28 cellular contexts compared by ENCODE assay signal in genomic region chr1:205947024-205947423, GRCh38. TPM values are rescaled to one million over a fixed set of nuclear protein-coding genes. Genes with fewer than 3 reads are reported as not detected.
A peak's percentile ranks its signal among the peaks of the same experiment; 100 is the strongest.
DNase-seq lines count a peak whose midpoint lies in the region; ATAC-seq, FAIRE-seq and TF ChIP-seq lines count a peak whose summit lies in the region.
"Had no signal": no experiment of that assay in that cellular context is flagged by ENCODE, and none has a peak within 500 bp of the region (broad histone marks: within the 10 kb centered on the region; RNA-seq: fewer than 3 reads in every experiment).

No MANE protein-coding gene starts in this region.

- H3K4me1 Mint-ChIP-seq in CD14-positive monocyte, result peaks cover 37% of the 10 kb centered on the region
- H3K4me1 Mint-ChIP-seq: activated CD4-positive, alpha-beta memory T cell treated with anti-CD3 and anti-CD28 coated beads, Interleukin-2, amount 10 ng/mL, durations not matched to agents 7 days and 5 days had no signal

- ATAC-seq in foreskin keratinocyte, result peak; percentile 27
- ATAC-seq: activated CD4-positive, CD25-positive, alpha-beta regulatory T cell treated with anti-CD3 and anti-CD28 coated beads, Interleukin-2, amount 50 U/mL, for 24 hours; gastroesophageal sphincter had no signal

- H3K9ac ChIP-seq in smooth muscle cell (ENCODE audit: low read depth), result no peak overlapping the region
- H3K9ac ChIP-seq: BLaER1 treated with 17β-estradiol and CSF1 and Interleukin-3, amounts not matched to agents 10 nM and 100 nM had no signal

- 21 to 75% (median 33%) methylated on average over 4 of the region's 4 CpGs for WGBS in small intestine, 3 donors
- 79% methylated on average over 4 of the region's 4 CpGs for WGBS in smooth muscle cell (ENCODE audit: low lambda C conversion rate)

- DNase-seq in HTR-8/SVneo (ENCODE audit: insufficient read length, low spot score), result no peak
- DNase-seq in RPMI8226, result peak; percentile 93
- DNase-seq in foreskin keratinocyte, result peak in 1 of 2 donors; percentile 52
- DNase-seq in small intestine, result peak; percentile 7
- DNase-seq in smooth muscle cell (lab: John Stamatoyannopoulos, UW; ENCODE audit: unreplicated experiment), result no peak
- DNase-seq in CD14-positive monocyte (ENCODE audit: low spot score), result no peak
- no peak for DNase-seq in foreskin melanocyte
- DNase-seq: activated CD4-positive, alpha-beta memory T cell treated with anti-CD3 and anti-CD28 coated beads, Interleukin-2, amount 10 ng/mL, durations not matched to agents 7 days and 5 days; activated effector memory CD4-positive, alpha-beta T cell treated with Interleukin-2 at 50 U/mL for 16 hours; HCEC 1CT; hippocampal formation; NCI-H1105; NCI-H1930; NCI-H2227 treated with DMSO at 0.1 percent for 48 hours; NCI-H748 treated with DMSO at 0.1 percent for 48 hours; SHP77; stimulated activated CD4-positive, alpha-beta T cell treated with anti-CD3 and anti-CD28 coated beads, Interleukin-2, amount 100 ng/mL, for 24 hours had no signal

- H4K20me1 ChIP-seq in smooth muscle cell (ENCODE audit: low read depth), result no peaks in the 10 kb centered on the region
- H4K20me1 ChIP-seq: BLaER1 treated with 17β-estradiol and CSF1 and Interleukin-3, amounts not matched to agents 10 nM and 100 nM had no signal

- no peak overlapping the region for H2AFZ ChIP-seq in smooth muscle cell (ENCODE audit: low read depth)

- H3K27me3 Mint-ChIP-seq in CD14-positive monocyte (ENCODE audit: low read depth in 3 of 3), result peaks cover 7 to 21% (median 11%) of the 10 kb centered on the region in 3 donors

- H3K36me3 ChIP-seq in small intestine (ENCODE audit: control insufficient read depth in 2 of 2, insufficient read depth in 2 of 2, low read length in 2 of 2) (no peaks in the 10 kb centered on the region), smooth muscle cell (ENCODE audit: low read depth) (no peaks in the 10 kb centered on the region)
- H3K36me3 ChIP-seq: BLaER1 treated with 17β-estradiol and CSF1 and Interleukin-3, amounts not matched to agents 10 nM and 100 nM; esophagus muscularis mucosa; gastroesophageal sphincter had no signal

- H3K4me1 ChIP-seq in foreskin keratinocyte (peaks cover 7% of the 10 kb centered on the region), small intestine (ENCODE audit: control insufficient read depth in 2 of 2, insufficient read depth in 1 of 2, low read depth in 1 of 2, low read length in 1 of 2) (no peaks in the 10 kb centered on the region), smooth muscle cell (ENCODE audit: low read depth) (peaks cover 9% of the 10 kb centered on the region)
- H3K4me1 ChIP-seq: esophagus muscularis mucosa, gastroesophageal sphincter had no signal

- TF ChIP-seq CTCF in foreskin keratinocyte (conservative IDR thresholded peaks at IDR 0.05), result no peak
- TF ChIP-seq CTCF in smooth muscle cell (IDR thresholded peaks at IDR 0.05; ENCODE audit: borderline replicate concordance, insufficient read depth, poor library complexity, severe bottlenecking), result no peak
- TF ChIP-seq CTCF in CD14-positive monocyte (IDR thresholded peaks at IDR 0.05), result no peak

- H3K27ac ChIP-seq in foreskin keratinocyte (no peak overlapping the region), small intestine (ENCODE audit: low read depth in 1 of 2, low read length in 1 of 2) (no peak overlapping the region), smooth muscle cell (ENCODE audit: low read depth) (no peak overlapping the region)
- H3K27ac ChIP-seq: BLaER1 treated with 17β-estradiol and CSF1 and Interleukin-3, amounts not matched to agents 10 nM and 100 nM; esophagus muscularis mucosa; gastroesophageal sphincter; skin epidermis had no signal

- no peak overlapping the region for H3K4me3 ChIP-seq in small intestine (ENCODE audit: low read depth in 1 of 2, low read length in 2 of 2)
- no peak overlapping the region for H3K4me3 ChIP-seq in smooth muscle cell
- H3K4me3 ChIP-seq: BLaER1 treated with 17β-estradiol and CSF1 and Interleukin-3, amounts not matched to agents 10 nM and 100 nM; esophagus muscularis mucosa; gastroesophageal sphincter; skin epidermis had no signal

- no peak overlapping the region for H3K4me3 Mint-ChIP-seq in CD14-positive monocyte
- H3K4me3 Mint-ChIP-seq: activated CD4-positive, alpha-beta memory T cell treated with anti-CD3 and anti-CD28 coated beads, Interleukin-2, amount 10 ng/mL, durations not matched to agents 7 days and 5 days had no signal

- H3K4me2 ChIP-seq in smooth muscle cell, result no peak overlapping the region

- H3K36me3 Mint-ChIP-seq in CD14-positive monocyte, result no peaks in the 10 kb centered on the region

- H3K27ac Mint-ChIP-seq in CD14-positive monocyte, result no peak overlapping the region
- H3K27ac Mint-ChIP-seq: activated CD4-positive, alpha-beta memory T cell treated with anti-CD3 and anti-CD28 coated beads, Interleukin-2, amount 10 ng/mL, durations not matched to agents 7 days and 5 days had no signal

- intact Hi-C loops in CD14-positive monocyte (cut with micrococcal nuclease), result no loop called here

- FAIRE-seq in HTR-8/SVneo (lab: Jason Lieb, UNC) (peak; percentile 60), small intestine (lab: Jason Lieb, UNC) (no peak)
- FAIRE-seq: GM19239 had no signal

- peaks cover 58% of the 10 kb centered on the region for H3K27me3 ChIP-seq in foreskin keratinocyte
- peaks cover 0 to 10% of the 10 kb centered on the region in 2 donors for H3K27me3 ChIP-seq in small intestine (ENCODE audit: control insufficient read depth in 2 of 2, insufficient read depth in 2 of 2, low read length in 2 of 2)
- H3K27me3 ChIP-seq in smooth muscle cell (ENCODE audit: low read depth), result peaks cover 28% of the 10 kb centered on the region
- H3K27me3 ChIP-seq: BLaER1 treated with 17β-estradiol and CSF1 and Interleukin-3, amounts not matched to agents 10 nM and 100 nM had no signal

- H3K9me3 ChIP-seq in small intestine (ENCODE audit: control insufficient read depth, low read depth) (no peaks in the 10 kb centered on the region), smooth muscle cell (replicated peaks; ENCODE audit: low read depth) (no peaks in the 10 kb centered on the region)
- H3K9me3 ChIP-seq: BLaER1 treated with 17β-estradiol and CSF1 and Interleukin-3, amounts not matched to agents 10 nM and 100 nM; esophagus muscularis mucosa; gastroesophageal sphincter had no signal

- peaks cover 0 to 1% (median 0%) of the 10 kb centered on the region in 7 donors for H3K9me3 Mint-ChIP-seq in CD14-positive monocyte
- H3K9me3 Mint-ChIP-seq: activated CD4-positive, alpha-beta memory T cell treated with anti-CD3 and anti-CD28 coated beads, Interleukin-2, amount 10 ng/mL, durations not matched to agents 7 days and 5 days had no signal

- H3F3A ChIP-seq in smooth muscle cell (ENCODE audit: low read depth), result no peaks in the 10 kb centered on the region

- H3K79me2 ChIP-seq in smooth muscle cell (ENCODE audit: low read depth), result no peaks in the 10 kb centered on the region

RNA-seq across cellular contexts. Expression of gene SLC26A9, which starts 3.8 kb away (rescaled TPM):
- not detected in 2 replicates for total RNA-seq in foreskin keratinocyte
- not detected in 2 replicates for polyA plus RNA-seq in foreskin keratinocyte
- under 1 TPM; 0.03 to 0.81 (median 0.22) TPM for polyA plus RNA-seq in small intestine
- total RNA-seq in smooth muscle cell, result not detected in 2 replicates
- not detected in 2 replicates for polyA plus RNA-seq in smooth muscle cell
- polyA plus RNA-seq in CD14-positive monocyte, result not detected
- total RNA-seq: activated CD4-positive, alpha-beta memory T cell treated with anti-CD3 and anti-CD28 coated beads, Interleukin-2, amount 10 ng/mL, durations not matched to agents 7 days and 5 days; LHCN-M2; lung microvascular endothelial cell; OCI-LY7; subcutaneous adipose tissue had no signal
- polyA plus RNA-seq: AG04450 had no signal

RNA-seq across cellular contexts. Expression of gene RAB7B, which starts 56.2 kb away (rescaled TPM):
- total RNA-seq in foreskin keratinocyte, result 18.6 and 18.7 TPM in 2 replicates
- 20.2 and 22.0 TPM in 2 replicates for polyA plus RNA-seq in foreskin keratinocyte
- polyA plus RNA-seq in small intestine, result 1 to 10 TPM in 1 of 3 donors, under 1 TPM in 2; 0.45 to 1.1 (median 0.70) TPM
- 8.0 and 13.0 TPM in 2 replicates for total RNA-seq in smooth muscle cell
- polyA plus RNA-seq in smooth muscle cell, result 11.5 and 13.6 TPM in 2 replicates
- under 1 TPM; 0.41 to 0.52 TPM for polyA plus RNA-seq in CD14-positive monocyte
- total RNA-seq: activated CD4-positive, alpha-beta memory T cell treated with anti-CD3 and anti-CD28 coated beads, Interleukin-2, amount 10 ng/mL, durations not matched to agents 7 days and 5 days; lung microvascular endothelial cell; OCI-LY7 had no signal

Comparison
In these comparisons a context has a peak if more than half of its experiments do, and no peak if none do; other contexts are left out.
1. DNase-seq: peak in RPMI8226 (single experiment) and small intestine (single experiment); none in HTR-8/SVneo (single experiment), smooth muscle cell (single experiment), CD14-positive monocyte (single experiment) and foreskin melanocyte (single experiment).